ENCODE assay signal across 14 cellular contexts in genomic region chr2:191316246-191316645, GRCh38.
"Had no signal": no experiment of that assay in that cellular context is flagged by ENCODE, and none has a peak within 500 bp of the region (broad histone marks: within the 10 kb centered on the region; RNA-seq: fewer than 3 reads in every experiment).

No MANE protein-coding gene starts in this region.

- ATAC-seq: activated CD8-positive, alpha-beta memory T cell treated with anti-CD3 and anti-CD28 coated beads, Interleukin-2, amount 10 ng/mL, durations not matched to agents 7 days and 5 days; activated naive CD8-positive, alpha-beta T cell treated with anti-CD3 and anti-CD28 coated beads, Interleukin-2, amount 50 U/mL, for 24 hours; foreskin keratinocyte; psoas muscle had no signal

- FAIRE-seq: colon had no signal

- DNase-seq: activated CD4-positive, alpha-beta T cell treated with anti-CD3 and anti-CD28 coated beads, Interleukin-2, amount 50 U/mL, for 48 hours; activated CD4-positive, CD25-positive, alpha-beta regulatory T cell treated with anti-CD3 and anti-CD28 coated beads, Interleukin-2, amount 50 U/mL, for 72 hours; activated CD8-positive, alpha-beta memory T cell treated with anti-CD3 and anti-CD28 coated beads, Interleukin-2, amount 10 ng/mL, durations not matched to agents 7 days and 5 days; activated naive CD8-positive, alpha-beta T cell treated with anti-CD3 and anti-CD28 coated beads, Interleukin-2, amount 50 U/mL, for 24 hours; activated T-cell treated with anti-CD3 and anti-CD28 coated beads, Interleukin-2, amount 50 U/mL, for 48 hours; foreskin keratinocyte; head of caudate nucleus; psoas muscle; sigmoid colon; stimulated activated CD4-positive, alpha-beta T cell treated with anti-CD3 and anti-CD28 coated beads, Interleukin-4, amount 100 ng/mL, for 1 hour; thyroid gland had no signal

- H3K4me3 ChIP-seq: cardiac muscle cell, psoas muscle, sigmoid colon, thyroid gland, vagina had no signal

- H3K36me3 ChIP-seq: cardiac muscle cell, sigmoid colon, thyroid gland, vagina had no signal

- H3K27me3 ChIP-seq: cardiac muscle cell, foreskin keratinocyte, sigmoid colon, thyroid gland, vagina had no signal

- H3K27ac ChIP-seq: cardiac muscle cell, foreskin keratinocyte, psoas muscle, sigmoid colon, thyroid gland, vagina had no signal

- H3K9me3 ChIP-seq: psoas muscle, sigmoid colon, thyroid gland, vagina had no signal

- H3K4me1 ChIP-seq: psoas muscle had no signal
